In genomic region chr4:98368000-98368399, GRCh38 we compare ENCODE assay signal across 2 cellular contexts.
TF ChIP-seq lines count a peak whose summit lies in the region.

No MANE protein-coding gene starts in this region.

TF ChIP-seq in K562, 482 proteins besides CTCF, POLR2A, EP300 and RAD21:
- peak; percentile 20 for TF ChIP-seq ZNF280A (IDR thresholded peaks at IDR 0.05; ENCODE audit: low read depth, partially characterized antibody)
- peak; percentile 98 for TF ChIP-seq ZNF431 (CRISPR knock-in tag; IDR thresholded peaks at IDR 0.05)

TF ChIP-seq in HepG2, 621 proteins besides CTCF, POLR2A, EP300 and RAD21:
- peak; percentile 94 for TF ChIP-seq ZNF431 (CRISPR knock-in tag; IDR thresholded peaks at IDR 0.05; ENCODE audit: borderline replicate concordance, low read depth)
